Comparison of ENCODE assay signal across 8 cellular contexts in the genomic region with DNA sequence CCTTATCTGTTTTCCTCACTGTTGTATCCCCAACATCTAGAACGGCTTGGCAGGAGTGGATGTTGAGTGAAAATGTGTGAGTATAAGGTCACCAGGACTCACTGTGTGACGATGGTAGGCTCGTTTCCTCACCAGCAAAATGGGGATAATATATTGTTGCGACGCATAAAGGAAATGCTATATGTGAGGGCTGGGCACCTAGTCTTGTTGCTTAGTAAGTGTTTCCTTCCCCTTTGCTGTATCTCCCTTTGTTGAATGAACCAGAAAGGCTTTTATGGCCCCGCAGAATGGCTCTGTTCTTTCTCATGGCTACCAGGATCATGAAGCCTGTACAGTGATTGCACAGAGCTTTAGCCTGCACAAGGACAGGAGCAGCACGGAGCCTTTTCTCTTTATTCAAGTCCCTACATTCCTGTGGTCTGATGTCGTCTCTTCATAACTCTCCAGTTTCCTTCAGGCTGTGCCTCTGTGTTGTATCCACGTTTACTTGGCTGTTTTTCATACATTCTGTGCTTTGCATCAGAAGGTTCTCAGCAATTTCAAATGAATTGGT. TPM values are rescaled to one million over a fixed set of nuclear protein-coding genes. Genes with fewer than 3 reads are reported as not detected.
DNase-seq lines count a peak whose midpoint lies in the region; ATAC-seq and TF ChIP-seq lines count a peak whose summit lies in the region.

No MANE protein-coding gene starts in this region.

- H3K4me1 Mint-ChIP-seq in Calu3 (ENCODE audit: low read depth, unreplicated experiment): peaks cover 58% of the 10 kb centered on the region

- H3K27ac ChIP-seq in OCI-LY7 (ENCODE audit: low read depth, low read length, poor library complexity, severe bottlenecking) (no peak overlapping the region), Karpas-422 (ENCODE audit: low read length) (no peak overlapping the region)
- peak overlapping the region; percentile 21 for H3K27ac ChIP-seq in effector memory CD4-positive, alpha-beta T cell (ENCODE audit: insufficient read depth, low read length, poor library complexity, severe bottlenecking)

- H3K4me2 ChIP-seq in OCI-LY7 (ENCODE audit: low read length) (peak overlapping the region; percentile 43; the same call in 1 of the 2 replicates), Karpas-422 (ENCODE audit: low read depth, low read length, poor library complexity, severe bottlenecking) (no peak overlapping the region)

- DNase-seq in Calu3: no peak
- no peak for DNase-seq in OCI-LY7 (ENCODE audit: low spot score)
- no peak for DNase-seq in effector memory CD4-positive, alpha-beta T cell
- DNase-seq in myocyte (ENCODE audit: low read depth): peak; percentile 69
- no peak for DNase-seq in NCI-H1694 (lab: John Stamatoyannopoulos, UW)
- DNase-seq in Karpas-422: no peak

- H3K9ac ChIP-seq in Karpas-422 (ENCODE audit: low read length): no peak overlapping the region

- H3K4me3 ChIP-seq in OCI-LY7 (ENCODE audit: low read depth, low read length, poor library complexity, severe bottlenecking) (no peak overlapping the region), Karpas-422 (ENCODE audit: low read length) (no peak overlapping the region)
- H3K4me3 ChIP-seq in effector memory CD4-positive, alpha-beta T cell (ENCODE audit: insufficient read depth, low read depth, low read length, poor library complexity, severe bottlenecking): peak overlapping the region; percentile 19

- H2AFZ ChIP-seq in OCI-LY7 (ENCODE audit: low read length) (no peak overlapping the region), Karpas-422 (ENCODE audit: low read length) (no peak overlapping the region)

- H3K9me3 ChIP-seq in OCI-LY7 (ENCODE audit: low read length): no peaks in the 10 kb centered on the region
- no peaks in the 10 kb centered on the region for H3K9me3 ChIP-seq in effector memory CD4-positive, alpha-beta T cell (ENCODE audit: control insufficient read depth, low read length)
- no peaks in the 10 kb centered on the region for H3K9me3 ChIP-seq in Karpas-422 (ENCODE audit: low read length)

- H3K27me3 Mint-ChIP-seq in Calu3 (ENCODE audit: unreplicated experiment): no peaks in the 10 kb centered on the region

- peaks cover 23% of the 10 kb centered on the region for H3K4me1 ChIP-seq in OCI-LY7 (ENCODE audit: insufficient read depth, low read length, poor library complexity, severe bottlenecking)
- peaks cover 16% of the 10 kb centered on the region for H3K4me1 ChIP-seq in effector memory CD4-positive, alpha-beta T cell (ENCODE audit: control insufficient read depth, insufficient read depth, low read length, poor library complexity, severe bottlenecking)
- H3K4me1 ChIP-seq in Karpas-422 (ENCODE audit: low read length): peaks cover 27% of the 10 kb centered on the region

- peaks cover 98% of the 10 kb centered on the region for H3K79me2 ChIP-seq in OCI-LY7 (ENCODE audit: insufficient read depth, low read depth, low read length)
- peaks cover 97% of the 10 kb centered on the region for H3K79me2 ChIP-seq in Karpas-422 (ENCODE audit: low read length)

- no peaks in the 10 kb centered on the region for H3K27me3 ChIP-seq in effector memory CD4-positive, alpha-beta T cell (replicated peaks; ENCODE audit: control insufficient read depth, insufficient read depth, low read length, poor library complexity, severe bottlenecking)
- H3K27me3 ChIP-seq in Karpas-422 (ENCODE audit: low read length): no peaks in the 10 kb centered on the region

- BruUV-seq in Calu3 (replicated peaks; lab: Mats Ljungman, UMichigan): no TSS peak
- BruUV-seq in OCI-LY7 (replicated peaks; lab: Mats Ljungman, UMichigan): no TSS peak

- peak overlapping the region; percentile 48 for H3K27ac Mint-ChIP-seq in Calu3 (ENCODE audit: unreplicated experiment)

- TF ChIP-seq CTCF in Calu3 (IDR thresholded peaks at IDR 0.05; ENCODE audit: unreplicated experiment): no peak
- TF ChIP-seq CTCF in OCI-LY7 (conservative IDR thresholded peaks at IDR 0.05; ENCODE audit: low read length): no peak

- H3K36me3 Mint-ChIP-seq in Calu3 (ENCODE audit: insufficient read depth, unreplicated experiment): peaks cover 27% of the 10 kb centered on the region

- no peaks in the 10 kb centered on the region; the same call in 1 of the 2 replicates for H3K36me3 ChIP-seq in OCI-LY7 (ENCODE audit: insufficient read depth, low read length)
- H3K36me3 ChIP-seq in effector memory CD4-positive, alpha-beta T cell (ENCODE audit: control insufficient read depth, insufficient read depth, low read length): no peaks in the 10 kb centered on the region
- no peaks in the 10 kb centered on the region for H3K36me3 ChIP-seq in Karpas-422 (ENCODE audit: insufficient read depth, low read length)

- H3K9me2 ChIP-seq in OCI-LY7 (ENCODE audit: insufficient read depth, low read length) (no peaks in the 10 kb centered on the region), Karpas-422 (replicated peaks; ENCODE audit: insufficient read depth, low read length) (no peaks in the 10 kb centered on the region)

- CTCF ChIA-PET in Calu3 (lab: Charles Lee): no interaction called here
- CTCF ChIA-PET in OCI-LY7 (lab: Charles Lee; ENCODE audit: unreplicated experiment): no interaction called here

- H3K9me3 Mint-ChIP-seq in Calu3 (ENCODE audit: low read depth, unreplicated experiment): no peaks in the 10 kb centered on the region

- intact Hi-C loops in Calu3 (cut with micrococcal nuclease; ENCODE audit: unreplicated experiment) (no loop called here), OCI-LY7 (cut with micrococcal nuclease; ENCODE audit: unreplicated experiment) (no loop called here)

- peak overlapping the region; percentile 57 for H3K4me3 Mint-ChIP-seq in Calu3 (ENCODE audit: low read depth, unreplicated experiment)

- H4K20me1 ChIP-seq in OCI-LY7 (ENCODE audit: insufficient read depth, low read length): peaks cover 4% of the 10 kb centered on the region; the same call in 1 of the 2 replicates
- peaks cover 10% of the 10 kb centered on the region; the same call in 1 of the 2 replicates for H4K20me1 ChIP-seq in Karpas-422 (ENCODE audit: insufficient read depth, low read depth, low read length)

- no peak for ATAC-seq in HG03378 (IDR thresholded peaks at IDR 0.05; ENCODE audit: unreplicated experiment)
- no peak for ATAC-seq in GM18502 (IDR thresholded peaks at IDR 0.05; ENCODE audit: poor library complexity, unreplicated experiment)

- POLR2A ChIA-PET in OCI-LY7 (lab: Charles Lee): no interaction called here

RNA-seq across cellular contexts. Expression of gene TNRC6B, which starts 5.4 kb away (rescaled TPM):
- total RNA-seq in Calu3 (2022): 44.6 and 46.0 TPM in 2 replicates
- total RNA-seq in OCI-LY7 (2014; rRNA removed; shearing (Covaris generic)): 28.4 and 37.0 TPM in 2 replicates
- total RNA-seq in OCI-LY7 (2022): 55.5 and 63.7 TPM in 2 replicates
- total RNA-seq in myocyte: 27.4 and 34.7 TPM in 2 replicates
- polyA plus RNA-seq in myocyte (2012): 7.7 TPM
- total RNA-seq in Karpas-422 (2014; rRNA removed; shearing (Covaris generic); ENCODE audit: low replicate concordance): 32.0 and 41.1 TPM in 2 replicates
